Comparison of ENCODE assay signal across 24 cellular contexts in the genomic region with DNA sequence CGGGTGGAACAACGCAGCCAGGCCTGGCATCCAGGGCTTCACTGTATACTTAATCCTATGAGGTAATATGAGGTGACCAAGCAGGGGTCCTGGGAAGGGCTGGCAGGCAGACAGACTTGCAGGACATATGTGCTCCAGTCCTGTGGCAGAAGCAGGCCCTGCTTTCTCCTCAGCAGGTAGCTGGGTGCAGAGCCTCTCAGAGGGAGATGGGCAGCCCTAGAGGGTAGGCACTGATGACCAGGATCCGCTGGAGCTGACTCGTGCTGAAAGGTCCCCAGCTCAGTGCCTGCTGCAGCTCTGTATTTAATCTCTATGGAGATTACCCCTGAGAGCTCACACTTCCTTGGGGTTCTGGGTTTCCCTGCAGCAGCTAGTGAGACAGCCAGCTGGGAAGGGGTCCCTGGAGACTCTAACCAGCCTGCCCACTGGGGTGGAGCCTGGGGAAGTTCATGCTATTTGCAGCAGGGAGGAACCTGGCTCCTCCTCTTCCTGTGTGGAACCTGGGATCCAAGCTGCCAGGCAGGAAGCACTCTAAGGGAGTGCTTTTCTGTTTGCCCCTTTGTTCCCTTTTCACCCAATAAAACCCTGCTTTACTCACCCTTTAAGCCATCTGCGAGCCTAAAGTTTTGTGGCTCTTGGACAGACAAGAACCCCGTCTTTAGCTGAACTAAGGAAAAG.
"Had no signal": no experiment of that assay in that cellular context is flagged by ENCODE, and none has a peak within 500 bp of the region (broad histone marks: within the 10 kb centered on the region; RNA-seq: fewer than 3 reads in every experiment).

No MANE protein-coding gene starts in this region.

- H3K4me1 Mint-ChIP-seq: activated B cell treated with CpG ODN at 0.5 μM for 24 hours; activated naive CD8-positive, alpha-beta T cell treated with anti-CD3 and anti-CD28 coated beads, Interleukin-2, amount 50 U/mL, for 24 hours; activated T-helper 17 cell treated with anti-CD3 and anti-CD28 coated beads, Interleukin-2, amount 50 U/mL, for 72 hours; naive thymus-derived CD4-positive, alpha-beta T cell; neural crest cell had no signal

- H3K36me3 ChIP-seq: esophagus muscularis mucosa, heart left ventricle, spleen, tibial nerve had no signal

- H3K4me1 ChIP-seq: esophagus muscularis mucosa, foreskin keratinocyte, heart left ventricle, spleen, tibial nerve had no signal

- H3K4me3 Mint-ChIP-seq: activated B cell treated with CpG ODN at 0.5 μM for 24 hours; activated CD8-positive, alpha-beta T cell treated with anti-CD3 and anti-CD28 coated beads for 36 hours; activated naive CD8-positive, alpha-beta T cell treated with anti-CD3 and anti-CD28 coated beads, Interleukin-2, amount 50 U/mL, for 24 hours; activated T-cell treated with anti-CD3 and anti-CD28 coated beads, Interleukin-2, amount 50 U/mL, for 4 hours; activated T-helper 17 cell treated with anti-CD3 and anti-CD28 coated beads, Interleukin-2, amount 50 U/mL, for 72 hours; dendritic cell treated with granulocyte-macrophage colony-stimulating factor and Interleukin-4, amounts not matched to agents 40 ng/mL and 50 ng/mL, for 4 days; naive thymus-derived CD4-positive, alpha-beta T cell; neural crest cell had no signal

- DNase-seq: activated B cell treated with CpG ODN at 0.5 μM for 24 hours; activated CD4-positive, alpha-beta T cell treated with anti-CD3 and anti-CD28 coated beads, Interleukin-2, amount 50 U/mL, for 1 hour; activated CD8-positive, alpha-beta T cell treated with anti-CD3 and anti-CD28 coated beads for 36 hours; activated gamma-delta T cell treated with Interleukin-2 at 50 U/mL for 16 hours; activated naive CD4-positive, alpha-beta T cell treated with anti-CD3 and anti-CD28 coated beads, Interleukin-2, amount 50 U/mL, for 16 hours; activated naive CD8-positive, alpha-beta T cell treated with anti-CD3 and anti-CD28 coated beads, Interleukin-2, amount 50 U/mL, for 24 hours; activated T-cell treated with anti-CD3 and anti-CD28 coated beads, Interleukin-2, amount 50 U/mL, for 4 hours; central memory CD4-positive, alpha-beta T cell; foreskin keratinocyte; heart left ventricle; hypothalamus; midbrain; naive thymus-derived CD4-positive, alpha-beta T cell; occipital lobe; right cardiac atrium; spleen; stimulated activated CD4-positive, alpha-beta T cell treated with anti-CD3 and anti-CD28 coated beads, Interleukin-2, amount 100 ng/mL, for 48 hours; stimulated activated naive CD4-positive, alpha-beta T cell treated with Interleukin-2 at 50 U/mL for 16 hours; T1000 had no signal

- H3K36me3 Mint-ChIP-seq: naive thymus-derived CD4-positive, alpha-beta T cell had no signal

- H3K27ac Mint-ChIP-seq: activated B cell treated with CpG ODN at 0.5 μM for 24 hours; activated CD8-positive, alpha-beta T cell treated with anti-CD3 and anti-CD28 coated beads for 36 hours; activated naive CD8-positive, alpha-beta T cell treated with anti-CD3 and anti-CD28 coated beads, Interleukin-2, amount 50 U/mL, for 24 hours; activated T-helper 17 cell treated with anti-CD3 and anti-CD28 coated beads, Interleukin-2, amount 50 U/mL, for 72 hours; dendritic cell treated with granulocyte-macrophage colony-stimulating factor and Interleukin-4, amounts not matched to agents 40 ng/mL and 50 ng/mL, for 4 days; naive thymus-derived CD4-positive, alpha-beta T cell had no signal

- H3K27ac ChIP-seq: esophagus muscularis mucosa, foreskin keratinocyte, heart left ventricle, spleen, tibial nerve had no signal

- H3K4me3 ChIP-seq: esophagus muscularis mucosa, heart left ventricle, spleen, tibial nerve had no signal

- H3K27me3 ChIP-seq: esophagus muscularis mucosa, foreskin keratinocyte, heart left ventricle, spleen, tibial nerve had no signal

- H3K9me3 Mint-ChIP-seq: activated CD8-positive, alpha-beta T cell treated with anti-CD3 and anti-CD28 coated beads for 36 hours; activated T-helper 17 cell treated with anti-CD3 and anti-CD28 coated beads, Interleukin-2, amount 50 U/mL, for 72 hours had no signal

- H3K9me3 ChIP-seq: esophagus muscularis mucosa, tibial nerve had no signal

- H3K27me3 Mint-ChIP-seq: activated B cell treated with CpG ODN at 0.5 μM for 24 hours; activated CD8-positive, alpha-beta T cell treated with anti-CD3 and anti-CD28 coated beads for 36 hours; activated naive CD8-positive, alpha-beta T cell treated with anti-CD3 and anti-CD28 coated beads, Interleukin-2, amount 50 U/mL, for 24 hours; activated T-helper 17 cell treated with anti-CD3 and anti-CD28 coated beads, Interleukin-2, amount 50 U/mL, for 72 hours; dendritic cell treated with granulocyte-macrophage colony-stimulating factor and Interleukin-4, amounts not matched to agents 40 ng/mL and 50 ng/mL, for 4 days; naive thymus-derived CD4-positive, alpha-beta T cell had no signal

- ATAC-seq: activated CD8-positive, alpha-beta T cell treated with anti-CD3 and anti-CD28 coated beads for 36 hours; activated naive CD8-positive, alpha-beta T cell treated with anti-CD3 and anti-CD28 coated beads, Interleukin-2, amount 50 U/mL, for 24 hours; activated T-cell treated with anti-CD3 and anti-CD28 coated beads, Interleukin-2, amount 50 U/mL, for 4 hours; activated T-helper 17 cell treated with anti-CD3 and anti-CD28 coated beads, Interleukin-2, amount 50 U/mL, for 72 hours; foreskin keratinocyte; heart left ventricle; naive thymus-derived CD4-positive, alpha-beta T cell; right cardiac atrium had no signal
